Comparison of ENCODE assay signal across 17 cellular contexts in the genomic region with DNA sequence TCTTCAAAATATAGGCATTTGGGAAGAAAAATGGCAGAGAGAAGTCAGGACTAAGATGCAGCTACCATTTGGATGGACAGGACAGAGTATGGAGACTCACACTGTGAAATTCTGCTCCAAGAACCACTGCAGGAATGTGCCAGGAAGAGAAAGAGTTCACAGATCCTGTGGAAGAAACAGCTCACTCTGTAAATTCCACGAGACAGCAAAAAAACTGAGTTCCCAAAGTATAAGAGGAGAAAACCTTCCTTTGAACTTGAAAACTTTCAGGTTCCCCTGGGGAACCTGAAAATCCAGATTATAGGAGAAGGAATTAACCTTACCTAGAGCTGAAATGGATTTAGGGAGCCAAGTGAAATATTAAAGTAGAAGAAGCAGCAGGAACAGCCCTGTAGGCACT.
A peak's percentile ranks its signal among the peaks of the same experiment; 100 is the strongest.
DNase-seq lines count a peak whose midpoint lies in the region; ATAC-seq, FAIRE-seq and TF ChIP-seq lines count a peak whose summit lies in the region.
"Had no signal": no experiment of that assay in that cellular context is flagged by ENCODE, and none has a peak within 500 bp of the region (broad histone marks: within the 10 kb centered on the region; RNA-seq: fewer than 3 reads in every experiment).

No MANE protein-coding gene starts in this region.

- H3K4me1 Mint-ChIP-seq in neural progenitor cell: peaks cover 38% of the 10 kb centered on the region
- H3K4me1 Mint-ChIP-seq: CD8-positive, alpha-beta memory T cell had no signal

- no peak for TF ChIP-seq CTCF in HepG2 (CRISPR knock-in tag; IDR thresholded peaks at IDR 0.05)
- no peak for TF ChIP-seq CTCF in right lobe of liver (IDR thresholded peaks at IDR 0.05)
- TF ChIP-seq CTCF in neural progenitor cell (IDR thresholded peaks at IDR 0.05): no peak

- no peak overlapping the region for H3K4me3 ChIP-seq in HepG2 (replicated peaks in 1 of 3; ENCODE audit: insufficient read depth in 1 of 3, low read depth in 2 of 3, low read length in 3 of 3)
- no peak overlapping the region for H3K4me3 ChIP-seq in right lobe of liver
- no peak overlapping the region for H3K4me3 ChIP-seq in iPS-20b (ENCODE audit: low read length)
- H3K4me3 ChIP-seq in neural progenitor cell: no peak overlapping the region
- H3K4me3 ChIP-seq: BLaER1, K562 had no signal

- H4K20me1 ChIP-seq in HepG2 (ENCODE audit: insufficient read depth, low read length) (no peaks in the 10 kb centered on the region), neural progenitor cell (ENCODE audit: low read depth) (no peaks in the 10 kb centered on the region)
- H4K20me1 ChIP-seq: BLaER1 had no signal

- H3K27ac ChIP-seq in HepG2 (ENCODE audit: extremely low read length, insufficient read depth, low read length) (peak overlapping the region; percentile 53), right lobe of liver (no peak overlapping the region), iPS-20b (ENCODE audit: low read length) (no peak overlapping the region), neural progenitor cell (peak overlapping the region; percentile 14), substantia nigra (ENCODE audit: low read depth, low read length, poor library complexity, severe bottlenecking) (no peak overlapping the region)
- H3K27ac ChIP-seq: 22Rv1, BLaER1 had no signal

- H3K27me3 ChIP-seq in HepG2 (ENCODE audit: control insufficient read depth in 1 of 2, insufficient read depth in 2 of 2, low read length in 2 of 2) (no peaks in the 10 kb centered on the region), right lobe of liver (no peaks in the 10 kb centered on the region), iPS-20b (ENCODE audit: insufficient read depth, low read length) (no peaks in the 10 kb centered on the region), neural progenitor cell (no peaks in the 10 kb centered on the region)
- H3K27me3 ChIP-seq: BLaER1 had no signal

- peaks cover 71% of the 10 kb centered on the region for H3K4me1 ChIP-seq in HepG2 (ENCODE audit: insufficient read depth, low read length)
- H3K4me1 ChIP-seq in right lobe of liver: peaks cover 0 to 11% (median 3%) of the 10 kb centered on the region in 4 donors
- H3K4me1 ChIP-seq in iPS-20b (ENCODE audit: insufficient read depth, low read length): peaks cover 9% of the 10 kb centered on the region; the same call in 1 of the 2 replicates
- H3K4me1 ChIP-seq in neural progenitor cell: peaks cover 15% of the 10 kb centered on the region
- H3K4me1 ChIP-seq: Caco-2 had no signal

- FAIRE-seq in HepG2 (lab: Jason Lieb, UNC): no peak
- FAIRE-seq: GM19239, HTR-8/SVneo, K562 had no signal

- intact Hi-C loops in HepG2 (cut with micrococcal nuclease; ENCODE audit: unreplicated experiment): no loop called here
- intact Hi-C loops in right lobe of liver (cut with DNase I): no loop called here

- peaks cover 32% of the 10 kb centered on the region for H3K36me3 Mint-ChIP-seq in neural progenitor cell
- H3K36me3 Mint-ChIP-seq: CD8-positive, alpha-beta memory T cell had no signal

- H2AFZ ChIP-seq in HepG2 (ENCODE audit: low read length) (peak overlapping the region; percentile 96), neural progenitor cell (replicated peaks) (no peak overlapping the region)

- H3K4me2 ChIP-seq in HepG2 (ENCODE audit: low read depth, low read length) (peak overlapping the region; percentile 15; the same call in 1 of the 2 replicates), neural progenitor cell (no peak overlapping the region)
- H3K4me2 ChIP-seq: BLaER1 had no signal

- BruUV-seq in HepG2 (replicated peaks; lab: Mats Ljungman, UMichigan): no TSS peak

- no peaks in the 10 kb centered on the region for H3F3A ChIP-seq in neural progenitor cell (ENCODE audit: low read depth)

- DNase-seq in HepG2 (ENCODE audit: low spot score) (no peak), right lobe of liver (no peak), neural progenitor cell (ENCODE audit: low spot score) (no peak), substantia nigra (lab: John Stamatoyannopoulos, UW) (no peak), retina (no peak)
- DNase-seq: AML-193; Caco-2; CD8-positive, alpha-beta memory T cell; GF-D8; H7 had no signal

- in situ Hi-C loops in HepG2 (cut with HindIII; ENCODE audit: extremely low pct_ligation_motif_present, low pct_unique_long_range_greater_than_20kb): no loop called here

- CTCF ChIA-PET in HepG2 (lab: Yijun Ruan, JAX; ENCODE audit: low intra/inter-chr PET ratio, low total read pairs): no interaction called here

- H3K27me3 Mint-ChIP-seq in neural progenitor cell (ENCODE audit: insufficient read depth, low read depth): no peaks in the 10 kb centered on the region

- H3K9me3 ChIP-seq in HepG2 (ENCODE audit: low read length): no peaks in the 10 kb centered on the region
- no peaks in the 10 kb centered on the region for H3K9me3 ChIP-seq in right lobe of liver
- H3K9me3 ChIP-seq in iPS-20b (ENCODE audit: insufficient read depth, low read depth, low read length): no peaks in the 10 kb centered on the region
- H3K9me3 ChIP-seq in neural progenitor cell (ENCODE audit: low read depth): no peaks in the 10 kb centered on the region
- H3K9me3 ChIP-seq: Caco-2 had no signal

- H3K9ac ChIP-seq in HepG2 (ENCODE audit: insufficient read depth, low read depth, low read length) (no peak overlapping the region), iPS-20b (ENCODE audit: low read depth, low read length) (peak overlapping the region; percentile 16; the same call in 1 of the 2 replicates), neural progenitor cell (no peak overlapping the region)
- H3K9ac ChIP-seq: BLaER1 had no signal

- TF ChIP-seq POLR2A in HepG2 (IDR thresholded peaks at IDR 0.05; ENCODE audit: insufficient read depth in 1 of 2, low read depth in 2 of 2, low read length in 2 of 2) (no peak), right lobe of liver (IDR thresholded peaks at IDR 0.05) (no peak)

- 0 out of 3 replicates have a peak, but pooled peaks have one; percentile 19 for ATAC-seq in HepG2
- ATAC-seq in right lobe of liver: no peak
- ATAC-seq in GM19395 (IDR thresholded peaks at IDR 0.05; ENCODE audit: unreplicated experiment): no peak
- ATAC-seq: K562 had no signal

- H3K79me2 ChIP-seq in HepG2 (ENCODE audit: insufficient read depth, low read length) (no peaks in the 10 kb centered on the region), neural progenitor cell (ENCODE audit: low read depth) (peaks cover 34% of the 10 kb centered on the region)

- H3K9me3 Mint-ChIP-seq in neural progenitor cell: peaks cover 37% of the 10 kb centered on the region

- H3K36me3 ChIP-seq in HepG2 (replicated peaks in 1 of 2; ENCODE audit: control insufficient read depth in 1 of 2, insufficient read depth in 2 of 2, low read length in 2 of 2): no peaks in the 10 kb centered on the region
- no peaks in the 10 kb centered on the region for H3K36me3 ChIP-seq in right lobe of liver
- H3K36me3 ChIP-seq in iPS-20b (ENCODE audit: insufficient read depth, low read depth, low read length): no peaks in the 10 kb centered on the region
- no peaks in the 10 kb centered on the region for H3K36me3 ChIP-seq in neural progenitor cell
- H3K36me3 ChIP-seq: BLaER1 had no signal

- no peak overlapping the region for H3K4me3 Mint-ChIP-seq in neural progenitor cell
- H3K4me3 Mint-ChIP-seq: CD8-positive, alpha-beta memory T cell had no signal

- TF ChIP-seq EP300 in HepG2 (IDR thresholded peaks at IDR 0.05; ENCODE audit: low read depth in 2 of 2, low read length in 2 of 2) (no peak), HepG2 (CRISPR knock-in tag; IDR thresholded peaks at IDR 0.05; ENCODE audit: borderline replicate concordance) (no peak)

- no peak for TF ChIP-seq RAD21 in HepG2 (CRISPR knock-in tag; IDR thresholded peaks at IDR 0.05)

- H3K27ac Mint-ChIP-seq in neural progenitor cell: peak overlapping the region; percentile 57
- H3K27ac Mint-ChIP-seq: CD8-positive, alpha-beta memory T cell had no signal

- WGBS in HepG2 (ENCODE audit: low lambda C conversion rate): 87% methylated on average over 1 of the region's 1 CpG
- 60% methylated on average over 1 of the region's 1 CpG for WGBS in right lobe of liver (ENCODE audit: insufficient coverage, low coverage, low lambda C conversion rate, missing lambda C conversion rate)

- POLR2A ChIA-PET in HepG2 (lab: Yijun Ruan, JAX): no interaction called here

TF ChIP-seq in HepG2, 621 proteins besides CTCF, POLR2A, EP300 and RAD21 (continues in another document):
- no peak for TF ChIP-seq ZNF431 (CRISPR knock-in tag; IDR thresholded peaks at IDR 0.05; ENCODE audit: borderline replicate concordance, low read depth)
- no peak for TF ChIP-seq FOXO1 (CRISPR knock-in tag; IDR thresholded peaks at IDR 0.05)
- TF ChIP-seq ZBTB21 (CRISPR knock-in tag; IDR thresholded peaks at IDR 0.05): no peak
- TF ChIP-seq, protein P1, sequence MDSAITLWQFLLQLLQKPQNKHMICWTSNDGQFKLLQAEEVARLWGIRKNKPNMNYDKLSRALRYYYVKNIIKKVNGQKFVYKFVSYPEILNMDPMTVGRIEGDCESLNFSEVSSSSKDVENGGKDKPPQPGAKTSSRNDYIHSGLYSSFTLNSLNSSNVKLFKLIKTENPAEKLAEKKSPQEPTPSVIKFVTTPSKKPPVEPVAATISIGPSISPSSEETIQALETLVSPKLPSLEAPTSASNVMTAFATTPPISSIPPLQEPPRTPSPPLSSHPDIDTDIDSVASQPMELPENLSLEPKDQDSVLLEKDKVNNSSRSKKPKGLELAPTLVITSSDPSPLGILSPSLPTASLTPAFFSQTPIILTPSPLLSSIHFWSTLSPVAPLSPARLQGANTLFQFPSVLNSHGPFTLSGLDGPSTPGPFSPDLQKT (CRISPR knock-in tag; IDR thresholded peaks at IDR 0.05; ENCODE audit: borderline replicate concordance): no peak
- TF ChIP-seq, protein P2, sequence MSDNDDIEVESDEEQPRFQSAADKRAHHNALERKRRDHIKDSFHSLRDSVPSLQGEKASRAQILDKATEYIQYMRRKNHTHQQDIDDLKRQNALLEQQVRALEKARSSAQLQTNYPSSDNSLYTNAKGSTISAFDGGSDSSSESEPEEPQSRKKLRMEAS (IDR thresholded peaks at IDR 0.05): no peak
- no peak for TF ChIP-seq ZNF790 (CRISPR knock-in tag; IDR thresholded peaks at IDR 0.05; ENCODE audit: borderline replicate concordance)
- peak; percentile 51 to 65; a peak in 3 of 4 replicates for TF ChIP-seq MAFK (conservative IDR thresholded peaks at IDR 0.05 in 1 of 2, IDR thresholded peaks at IDR 0.05 in 1 of 2; ENCODE audit: low read length in 2 of 2)
- no peak for TF ChIP-seq GTF3A (CRISPR knock-in tag; conservative IDR thresholded peaks at IDR 0.05)
- TF ChIP-seq MAFF (IDR thresholded peaks at IDR 0.05; ENCODE audit: low read depth, low read length): peak; percentile 54
- TF ChIP-seq ISL2 (CRISPR knock-in tag; IDR thresholded peaks at IDR 0.05): no peak
- TF ChIP-seq ZNF691 (CRISPR knock-in tag; IDR thresholded peaks at IDR 0.05; ENCODE audit: borderline replicate concordance, low read depth): no peak
- TF ChIP-seq FOXC1 (CRISPR knock-in tag; IDR thresholded peaks at IDR 0.05; ENCODE audit: borderline replicate concordance): no peak

Comparison
In these comparisons a context has a peak if more than half of its experiments do, and no peak if none do; other contexts are left out.
1. H3K27ac ChIP-seq: peak in HepG2 (single experiment) and neural progenitor cell (single experiment); none in right lobe of liver (0 of 3), iPS-20b (single experiment) and substantia nigra (single experiment).